ENCODE assay signal across 8 cellular contexts in genomic region chr19:9323919-9324583, GRCh38. TPM values are rescaled to one million over a fixed set of nuclear protein-coding genes. Genes with fewer than 3 reads are reported as not detected.
DNase-seq lines count a peak whose midpoint lies in the region; ATAC-seq and TF ChIP-seq lines count a peak whose summit lies in the region.

Gene ZNF559, plus strand, starts transcription at chr19:9324179. Its CDS starts 14,371 bp downstream, at chr19:9338550.

- POLR2A ChIA-PET in activated B cell treated with CpG ODN at 0.5 μM for 24 hours (lab: Charles Lee): interaction anchor here (1.0 to 1.4 kb wide), 5 partner anchors 14 to 495 kb away, joined by 3 to 6 read pairs (median 5); partner anchors contain the start of genes FBXL12, ZNF266, ZNF561 and ZNF699

- peak within 1 kb of the TSS; percentile 95 for H3K4me3 Mint-ChIP-seq in activated B cell treated with CpG ODN at 0.5 μM for 24 hours

- peak within 1 kb of the TSS; percentile 95 for H3K27ac Mint-ChIP-seq in activated B cell treated with CpG ODN at 0.5 μM for 24 hours

- TF ChIP-seq CTCF in AG09319 (IDR thresholded peaks at IDR 0.05; ENCODE audit: low read depth, low read length) (peak; percentile 27), activated B cell treated with CpG ODN at 0.5 μM for 24 hours (IDR thresholded peaks at IDR 0.05) (no peak)

- H3K36me3 Mint-ChIP-seq in activated B cell treated with CpG ODN at 0.5 μM for 24 hours (ENCODE audit: low read depth): peaks cover 41% of the 10 kb centered on the region

- H3K4me1 Mint-ChIP-seq in activated B cell treated with CpG ODN at 0.5 μM for 24 hours: peaks cover 20% of the 10 kb centered on the region

- intact Hi-C loops in activated B cell treated with CpG ODN at 0.5 μM for 24 hours (cut with micrococcal nuclease): loop anchor here (1.0 to 10.0 kb wide), 5 partner anchors 15 to 214 kb away; partner anchors contain the start of genes ZNF266, ZNF426 and ZNF699

- H3K27me3 Mint-ChIP-seq in activated B cell treated with CpG ODN at 0.5 μM for 24 hours: no peaks in the 10 kb centered on the region

- peak; percentile 98 for ATAC-seq in GM18909 (IDR thresholded peaks at IDR 0.05; ENCODE audit: poor library complexity, unreplicated experiment)
- ATAC-seq in HG03159 (IDR thresholded peaks at IDR 0.05; ENCODE audit: unreplicated experiment): peak; percentile 96
- peak; percentile 96 for ATAC-seq in activated B cell treated with CpG ODN at 0.5 μM for 24 hours (ENCODE audit: low read depth)

- H3K27ac ChIP-seq in caudate nucleus (ENCODE audit: low read depth, low read length): peak within 1 kb of the TSS; percentile 97

- CTCF ChIA-PET in activated B cell treated with CpG ODN at 0.5 μM for 24 hours (lab: Charles Lee): interaction anchor here (1.2 kb wide), 1 partner anchor 11 kb away, joined by 4 read pairs; no protein-coding TSS in a partner anchor

- H3K9me3 Mint-ChIP-seq in activated B cell treated with CpG ODN at 0.5 μM for 24 hours: peaks cover 25% of the 10 kb centered on the region

- DNase-seq in AG09319 (ENCODE audit: extremely low read depth, low read depth): peak; percentile 86
- peak; percentile 93 for DNase-seq in NCI-H2227 treated with DMSO at 0.1 percent for 48 hours (lab: John Stamatoyannopoulos, UW)
- DNase-seq in activated B cell treated with CpG ODN at 0.5 μM for 24 hours: peak; percentile 98
- DNase-seq in caudate nucleus (lab: John Stamatoyannopoulos, UW): peak; percentile 39 to 93 (median 82)
- DNase-seq in islet precursor cell: peak; percentile 98
- peak; percentile 97 for DNase-seq in stimulated activated CD4-positive, alpha-beta T cell treated with anti-CD3 and anti-CD28 coated beads, Interleukin-12 subunit alpha, Interleukin-12 subunit beta, amount 100 ng/mL, for 4 hours

RNA-seq across cellular contexts. Expression of gene ZNF559, which starts in this region (rescaled TPM):
- total RNA-seq in activated B cell treated with CpG ODN at 0.5 μM for 24 hours: 22.0 and 22.8 TPM in 2 replicates

Comparison
In these comparisons a context has a peak if more than half of its experiments do, and no peak if none do; other contexts are left out.
1. Peak in every context shown above with its lines: DNase-seq, ATAC-seq and H3K27ac ChIP-seq.